22 cellular contexts compared by ENCODE assay signal in the genomic region with DNA sequence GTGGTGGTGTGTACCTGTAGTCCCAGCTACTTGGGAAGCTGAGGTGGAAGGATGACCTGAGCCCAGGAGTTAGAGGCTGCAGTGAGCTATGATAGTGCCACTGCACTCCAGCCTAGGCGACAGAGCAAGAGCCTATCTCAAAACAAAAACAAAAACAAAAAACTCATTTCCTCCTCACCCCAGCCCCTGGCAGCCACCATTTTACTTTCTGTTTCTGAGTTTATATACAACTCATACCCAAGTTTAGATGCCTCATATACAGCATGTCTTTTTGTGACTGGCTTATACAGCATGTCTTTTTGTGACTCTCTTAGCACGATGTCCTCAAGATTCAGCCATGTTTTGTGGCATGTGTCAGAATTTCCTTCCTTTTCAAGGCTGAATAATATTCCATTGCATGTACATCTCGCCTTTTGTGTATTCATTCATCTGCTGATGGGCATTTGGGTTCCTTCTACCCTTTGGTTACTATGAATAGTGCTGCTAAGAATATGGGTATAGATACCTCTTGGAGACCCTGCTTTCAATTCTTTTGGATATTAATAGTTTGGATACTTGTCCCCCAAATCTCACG. TPM values are rescaled to one million over a fixed set of nuclear protein-coding genes. Genes with fewer than 3 reads are reported as not detected.
A peak's percentile ranks its signal among the peaks of the same experiment; 100 is the strongest.
DNase-seq lines count a peak whose midpoint lies in the region; ATAC-seq lines count a peak whose summit lies in the region.
"Had no signal": no experiment of that assay in that cellular context is flagged by ENCODE, and none has a peak within 500 bp of the region (broad histone marks: within the 10 kb centered on the region; RNA-seq: fewer than 3 reads in every experiment).

No MANE protein-coding gene starts in this region.

- peaks cover 7% of the 10 kb centered on the region for H3K9me3 Mint-ChIP-seq in T-helper 1 cell treated with Interleukin-12 subunit alpha and Interleukin-12 subunit beta and Interleukin-4 antibody, amounts not matched to agents 30 μg/mL and 1 μg/mL, for 36 hours
- H3K9me3 Mint-ChIP-seq: CD4-positive, alpha-beta memory T cell had no signal

- ATAC-seq in activated CD4-positive, CD25-positive, alpha-beta regulatory T cell treated with anti-CD3 and anti-CD28 coated beads, Interleukin-2, amount 50 U/mL, for 24 hours: peak; percentile 45 to 55
- ATAC-seq in right cardiac atrium: no peak

- H3K27ac Mint-ChIP-seq in T-helper 1 cell treated with Interleukin-12 subunit alpha and Interleukin-12 subunit beta and Interleukin-4 antibody, amounts not matched to agents 30 μg/mL and 1 μg/mL, for 36 hours: peak overlapping the region; percentile 55

- intact Hi-C loops in right cardiac atrium (cut with DNase I): no loop called here

- H3K9me3 ChIP-seq in right cardiac atrium (ENCODE audit: control insufficient read depth, low read length): no peaks in the 10 kb centered on the region
- H3K9me3 ChIP-seq: Peyer's patch had no signal

- no peaks in the 10 kb centered on the region for H3K4me1 ChIP-seq in right cardiac atrium (ENCODE audit: control insufficient read depth, insufficient read depth, low read length)
- H3K4me1 ChIP-seq: Peyer's patch had no signal

- H3K4me3 ChIP-seq in right cardiac atrium (ENCODE audit: low read length): no peak overlapping the region
- H3K4me3 ChIP-seq: BLaER1 treated with 17β-estradiol and CSF1 and Interleukin-3, amounts not matched to agents 10 nM and 100 nM; Peyer's patch had no signal

- peaks cover 21% of the 10 kb centered on the region for H3K4me1 Mint-ChIP-seq in T-helper 1 cell treated with Interleukin-12 subunit alpha and Interleukin-12 subunit beta and Interleukin-4 antibody, amounts not matched to agents 30 μg/mL and 1 μg/mL, for 36 hours (ENCODE audit: low read depth)

- no peaks in the 10 kb centered on the region for H3K27me3 Mint-ChIP-seq in T-helper 1 cell treated with Interleukin-12 subunit alpha and Interleukin-12 subunit beta and Interleukin-4 antibody, amounts not matched to agents 30 μg/mL and 1 μg/mL, for 36 hours (ENCODE audit: low read depth)
- H3K27me3 Mint-ChIP-seq: CD4-positive, alpha-beta memory T cell had no signal

- H3K27ac ChIP-seq in right cardiac atrium (ENCODE audit: low read length): no peak overlapping the region
- H3K27ac ChIP-seq: 22Rv1, Peyer's patch had no signal

- WGBS in right cardiac atrium: 93% methylated on average over 4 of the region's 4 CpGs

- no peak for DNase-seq in activated CD4-positive, CD25-positive, alpha-beta regulatory T cell treated with anti-CD3 and anti-CD28 coated beads, Interleukin-2, amount 50 U/mL, for 72 hours
- peak; percentile 38 for DNase-seq in activated effector memory CD4-positive, alpha-beta T cell treated with anti-CD3 and anti-CD28 coated beads, Interleukin-2, amount 50 U/mL, for 16 hours
- no peak for DNase-seq in activated effector memory CD4-positive, alpha-beta T cell treated with Interleukin-2 at 50 U/mL for 16 hours
- peak; percentile 18 for DNase-seq in mesenteric fat pad (ENCODE audit: low spot score)
- DNase-seq in right cardiac atrium: no peak
- DNase-seq in NCI-H1930 (lab: John Stamatoyannopoulos, UW): no peak
- DNase-seq: ACHN; Calu3; CD4-positive, alpha-beta memory T cell; DMS153; NCI-H1092 treated with DMSO at 0.1 percent for 48 hours; NCI-H1436 treated with DMSO at 0.1 percent for 48 hours; NCI-H2029; NCI-H345; NCI-H524 treated with DMSO at 0.1 percent for 48 hours; NCI-H82; Peyer's patch had no signal

- H3K4me3 Mint-ChIP-seq in T-helper 1 cell treated with Interleukin-12 subunit alpha and Interleukin-12 subunit beta and Interleukin-4 antibody, amounts not matched to agents 30 μg/mL and 1 μg/mL, for 36 hours: no peak overlapping the region
- H3K4me3 Mint-ChIP-seq: CD4-positive, alpha-beta memory T cell had no signal

- peaks cover 20% of the 10 kb centered on the region for H3K36me3 Mint-ChIP-seq in T-helper 1 cell treated with Interleukin-12 subunit alpha and Interleukin-12 subunit beta and Interleukin-4 antibody, amounts not matched to agents 30 μg/mL and 1 μg/mL, for 36 hours (ENCODE audit: low read depth)

- no peaks in the 10 kb centered on the region for H3K27me3 ChIP-seq in right cardiac atrium (ENCODE audit: control insufficient read depth, insufficient read depth)
- H3K27me3 ChIP-seq: BLaER1 treated with 17β-estradiol and CSF1 and Interleukin-3, amounts not matched to agents 10 nM and 100 nM; Peyer's patch had no signal

RNA-seq across cellular contexts. Expression of gene COA7, which starts 14.7 kb away (rescaled TPM):
- total RNA-seq in mesenteric fat pad: 24.5 TPM
- 10 to 100 TPM; 14.9 to 16.4 (median 15.5) TPM for total RNA-seq in right cardiac atrium
- polyA plus RNA-seq in right cardiac atrium: 6.5 TPM

RNA-seq across cellular contexts. Expression of gene ZYG11B, which starts 42.8 kb away (rescaled TPM):
- total RNA-seq in mesenteric fat pad (33.0 TPM), right cardiac atrium (10 to 100 TPM; 41.9 to 58.7 (median 54.7) TPM)
- polyA plus RNA-seq in right cardiac atrium: 17.8 TPM

RNA-seq across cellular contexts. Expression of gene SHISAL2A, which starts 50.5 kb away (rescaled TPM):
- not detected for total RNA-seq in mesenteric fat pad
- not detected for total RNA-seq in right cardiac atrium
- polyA plus RNA-seq in right cardiac atrium: not detected
- total RNA-seq: Calu3, G401 had no signal

Comparison
In these comparisons a context has a peak if more than half of its experiments do, and no peak if none do; other contexts are left out.
1. DNase-seq: peak in activated effector memory CD4-positive, alpha-beta T cell treated with anti-CD3 and anti-CD28 coated beads, Interleukin-2, amount 50 U/mL, for 16 hours (single experiment) and mesenteric fat pad (single experiment); none in activated CD4-positive, CD25-positive, alpha-beta regulatory T cell treated with anti-CD3 and anti-CD28 coated beads, Interleukin-2, amount 50 U/mL, for 72 hours (single experiment), activated effector memory CD4-positive, alpha-beta T cell treated with Interleukin-2 at 50 U/mL for 16 hours (single experiment), right cardiac atrium (0 of 3) and NCI-H1930 (0 of 2).
2. ATAC-seq: peak in activated CD4-positive, CD25-positive, alpha-beta regulatory T cell treated with anti-CD3 and anti-CD28 coated beads, Interleukin-2, amount 50 U/mL, for 24 hours (2 of 2); none in right cardiac atrium (0 of 2).